ENCODE assay signal across 8 cellular contexts in genomic region chr12:2794261-2794735, GRCh38. TPM values are rescaled to one million over a fixed set of nuclear protein-coding genes. Genes with fewer than 3 reads are reported as not detected.
DNase-seq lines count a peak whose midpoint lies in the region; ATAC-seq, FAIRE-seq and TF ChIP-seq lines count a peak whose summit lies in the region.

No MANE protein-coding gene starts in this region.

- no peaks in the 10 kb centered on the region for H3K9me3 ChIP-seq in SK-N-MC (ENCODE audit: low read depth, low read length)
- no peaks in the 10 kb centered on the region for H3K9me3 ChIP-seq in HepG2 (ENCODE audit: low read length)

- no peak for TF ChIP-seq RAD21 in HepG2 (CRISPR knock-in tag; IDR thresholded peaks at IDR 0.05)

- no peak for TF ChIP-seq CTCF in coronary artery (IDR thresholded peaks at IDR 0.05)
- no peak for TF ChIP-seq CTCF in HepG2 (CRISPR knock-in tag; IDR thresholded peaks at IDR 0.05)

- 0 out of 2 replicates have a peak, but pooled peaks cover 4% of the 10 kb centered on the region for H4K20me1 ChIP-seq in HepG2 (ENCODE audit: insufficient read depth, low read length)

- ATAC-seq in GM21717 (IDR thresholded peaks at IDR 0.05; ENCODE audit: unreplicated experiment) (peak; percentile 2), HepG2 (no peak)

- peaks cover 43% of the 10 kb centered on the region for H3K4me1 ChIP-seq in HepG2 (ENCODE audit: insufficient read depth, low read length)

- DNase-seq in AG08395 (ENCODE audit: low spot score): peak; percentile 68
- DNase-seq in SK-N-MC (ENCODE audit: low read depth, low spot score): no peak
- DNase-seq in coronary artery (ENCODE audit: low spot score): peak; percentile 83
- DNase-seq in HepG2 (ENCODE audit: low spot score): no peak
- peak in 2 of 3 experiments; percentile 19 to 23 for DNase-seq in stimulated activated CD4-positive, alpha-beta T cell treated with anti-CD3 and anti-CD28 coated beads, TNF-alpha, amount 100 ng/mL, for 24 hours (ENCODE audit: low read depth in 3 of 3)
- no peak for DNase-seq in MV-4-11 (lab: John Stamatoyannopoulos, UW)
- no peak for DNase-seq in SW480 (ENCODE audit: low spot score)

- BruUV-seq in HepG2 (replicated peaks; lab: Mats Ljungman, UMichigan): no TSS peak

- POLR2A ChIA-PET in HepG2 (lab: Yijun Ruan, JAX): no interaction called here

- peak overlapping the region; percentile 92 for H3K4me3 ChIP-seq in SK-N-MC
- H3K4me3 ChIP-seq in coronary artery: peak overlapping the region; percentile 80
- H3K4me3 ChIP-seq in HepG2 (replicated peaks in 1 of 3; ENCODE audit: insufficient read depth in 1 of 3, low read depth in 2 of 3, low read length in 3 of 3): peak overlapping the region in 1 of 3 experiments; percentile 81; a peak in 2 of 6 replicates

- intact Hi-C loops in HepG2 (cut with micrococcal nuclease; ENCODE audit: unreplicated experiment): no loop called here

- no peak overlapping the region for H2AFZ ChIP-seq in HepG2 (ENCODE audit: low read length)

- in situ Hi-C loops in HepG2 (cut with HindIII; ENCODE audit: extremely low pct_ligation_motif_present, low pct_unique_long_range_greater_than_20kb): no loop called here

- FAIRE-seq in HepG2 (lab: Jason Lieb, UNC): no peak

- H3K36me3 ChIP-seq in SK-N-MC (ENCODE audit: insufficient read depth, low read length) (peaks cover 32% of the 10 kb centered on the region), HepG2 (replicated peaks in 1 of 2; ENCODE audit: control insufficient read depth in 1 of 2, insufficient read depth in 2 of 2, low read length in 2 of 2) (peaks cover 16 to 27% of the 10 kb centered on the region in 2 experiments)

- H3K4me2 ChIP-seq in HepG2 (ENCODE audit: low read depth, low read length): no peak overlapping the region; the same call in 1 of the 2 replicates

- TF ChIP-seq EP300 in HepG2 (IDR thresholded peaks at IDR 0.05; ENCODE audit: low read depth in 2 of 2, low read length in 2 of 2) (no peak), HepG2 (CRISPR knock-in tag; IDR thresholded peaks at IDR 0.05; ENCODE audit: borderline replicate concordance) (no peak)

- 95% methylated on average over 43 of the region's 43 CpGs for WGBS in HepG2 (ENCODE audit: low lambda C conversion rate)

- H3K27me3 ChIP-seq in HepG2 (ENCODE audit: control insufficient read depth in 1 of 2, insufficient read depth in 2 of 2, low read length in 2 of 2): no peaks in the 10 kb centered on the region

- TF ChIP-seq POLR2A in HepG2 (IDR thresholded peaks at IDR 0.05; ENCODE audit: insufficient read depth in 1 of 2, low read depth in 2 of 2, low read length in 2 of 2): no peak

- no peak overlapping the region for H3K9ac ChIP-seq in SK-N-MC (ENCODE audit: insufficient read length)
- H3K9ac ChIP-seq in HepG2 (ENCODE audit: insufficient read depth, low read depth, low read length): no peak overlapping the region

- no peak overlapping the region for H3K27ac ChIP-seq in SK-N-MC
- H3K27ac ChIP-seq in coronary artery: peak overlapping the region; percentile 82 to 85
- no peak overlapping the region for H3K27ac ChIP-seq in HepG2 (ENCODE audit: extremely low read length, insufficient read depth, low read length)

- CTCF ChIA-PET in HepG2 (lab: Yijun Ruan, JAX; ENCODE audit: low intra/inter-chr PET ratio, low total read pairs): interaction anchor here (0.6 kb wide), 1 partner anchor 54 kb away, joined by 3 read pairs; no protein-coding TSS in a partner anchor

- H3K79me2 ChIP-seq in HepG2 (ENCODE audit: insufficient read depth, low read length): peaks cover 16% of the 10 kb centered on the region

TF ChIP-seq in HepG2, 621 proteins besides CTCF, POLR2A, EP300 and RAD21 (continues in another document):
- no peak for TF ChIP-seq SP140L (CRISPR knock-in tag; IDR thresholded peaks at IDR 0.05; ENCODE audit: borderline replicate concordance)

RNA-seq across cellular contexts. Expression of gene FKBP4, which starts 0.5 kb away (rescaled TPM):
- 66.1 and 76.3 TPM in 2 replicates for total RNA-seq in HepG2 (2016; rRNA removed; fragmentation: Illumina TruSeq; extraction: Trizol)
- total RNA-seq in HepG2 (2016; cell fraction: cytosol; rRNA removed; fragmentation: Illumina TruSeq; extraction: Trizol; ENCODE audit: low read depth): 13.5 and 13.7 TPM in 2 replicates
- total RNA-seq in HepG2 (2016; cell fraction: insoluble cytoplasmic fraction; rRNA removed; fragmentation: Illumina TruSeq; extraction: Trizol): 68.8 and 76.9 TPM in 2 replicates
- 26.7 and 27.9 TPM in 2 replicates for total RNA-seq in HepG2 (2016; cell fraction: membrane; rRNA removed; fragmentation: Illumina TruSeq; extraction: Trizol)
- total RNA-seq in HepG2 (2016; cell fraction: nucleus; rRNA removed; fragmentation: Illumina TruSeq; extraction: Trizol): 36.1 and 39.5 TPM in 2 replicates
- polyA plus RNA-seq in HepG2 (2011; rRNA removed): 25.7 and 29.6 TPM in 2 replicates
- 25.3 and 30.2 TPM in 2 replicates for polyA plus RNA-seq in HepG2 (2011; cell fraction: cytosol; rRNA removed)
- polyA plus RNA-seq in HepG2 (2011; cell fraction: nucleus; rRNA removed): 27.1 and 32.0 TPM in 2 replicates
- 47.4 and 61.8 TPM in 2 replicates for polyA plus RNA-seq in HepG2 (2012)
- polyA plus RNA-seq in HepG2 (2016; cell fraction: cytosol; fragmentation: Illumina TruSeq; extraction: Trizol; ENCODE audit: low read depth): 10.6 TPM in 2 replicates
- 78.0 and 86.0 TPM in 2 replicates for polyA plus RNA-seq in HepG2 (2016; cell fraction: insoluble cytoplasmic fraction; fragmentation: Illumina TruSeq; extraction: Trizol; ENCODE audit: low read depth)
- polyA plus RNA-seq in HepG2 (2016; cell fraction: membrane; fragmentation: Illumina TruSeq; extraction: Trizol; ENCODE audit: low read depth): 15.7 and 16.7 TPM in 2 replicates
- 50.3 and 52.7 TPM in 2 replicates for polyA plus RNA-seq in HepG2 (2016; cell fraction: nucleus; fragmentation: Illumina TruSeq; extraction: Trizol; ENCODE audit: insufficient read depth, low read depth)
- polyA minus RNA-seq in HepG2 (2011; rRNA and poly(A)+ RNA removed; ENCODE audit: low replicate concordance): 40.3 and 144 TPM in 2 replicates
- polyA minus RNA-seq in HepG2 (2011; cell fraction: cytosol; rRNA and poly(A)+ RNA removed): 26.7 and 28.6 TPM in 2 replicates
- 30.3 and 49.1 TPM in 2 replicates for polyA minus RNA-seq in HepG2 (2011; cell fraction: nucleus; rRNA and poly(A)+ RNA removed)

RNA-seq across cellular contexts. Expression of gene ITFG2, which starts 18.2 kb away (rescaled TPM):
- total RNA-seq in HepG2 (2016; rRNA removed; fragmentation: Illumina TruSeq; extraction: Trizol): 8.9 and 15.5 TPM in 2 replicates
- 20.0 and 20.3 TPM in 2 replicates for total RNA-seq in HepG2 (2016; cell fraction: cytosol; rRNA removed; fragmentation: Illumina TruSeq; extraction: Trizol; ENCODE audit: low read depth)
- total RNA-seq in HepG2 (2016; cell fraction: insoluble cytoplasmic fraction; rRNA removed; fragmentation: Illumina TruSeq; extraction: Trizol): 7.9 and 16.4 TPM in 2 replicates
- 10.7 and 12.0 TPM in 2 replicates for total RNA-seq in HepG2 (2016; cell fraction: membrane; rRNA removed; fragmentation: Illumina TruSeq; extraction: Trizol)
- total RNA-seq in HepG2 (2016; cell fraction: nucleus; rRNA removed; fragmentation: Illumina TruSeq; extraction: Trizol): 31.2 and 38.8 TPM in 2 replicates
- polyA plus RNA-seq in HepG2 (2011; rRNA removed): 12.5 and 14.8 TPM in 2 replicates
- 4.1 and 7.2 TPM in 2 replicates for polyA plus RNA-seq in HepG2 (2011; cell fraction: cytosol; rRNA removed)
- polyA plus RNA-seq in HepG2 (2011; cell fraction: nucleus; rRNA removed): 41.4 and 42.8 TPM in 2 replicates
- polyA plus RNA-seq in HepG2 (2012): 11.5 and 16.2 TPM in 2 replicates
- 2.4 and 2.5 TPM in 2 replicates for polyA plus RNA-seq in HepG2 (2016; cell fraction: cytosol; fragmentation: Illumina TruSeq; extraction: Trizol; ENCODE audit: low read depth)
- 7.9 TPM in 2 replicates for polyA plus RNA-seq in HepG2 (2016; cell fraction: insoluble cytoplasmic fraction; fragmentation: Illumina TruSeq; extraction: Trizol; ENCODE audit: low read depth)
- 3.1 and 4.4 TPM in 2 replicates for polyA plus RNA-seq in HepG2 (2016; cell fraction: membrane; fragmentation: Illumina TruSeq; extraction: Trizol; ENCODE audit: low read depth)
- 63.9 and 69.9 TPM in 2 replicates for polyA plus RNA-seq in HepG2 (2016; cell fraction: nucleus; fragmentation: Illumina TruSeq; extraction: Trizol; ENCODE audit: insufficient read depth, low read depth)
- 49.0 and 83.1 TPM in 2 replicates for polyA minus RNA-seq in HepG2 (2011; rRNA and poly(A)+ RNA removed; ENCODE audit: low replicate concordance)
- polyA minus RNA-seq in HepG2 (2011; cell fraction: cytosol; rRNA and poly(A)+ RNA removed): 9.7 and 14.4 TPM in 2 replicates
- polyA minus RNA-seq in HepG2 (2011; cell fraction: nucleus; rRNA and poly(A)+ RNA removed): 66.3 and 69.5 TPM in 2 replicates

RNA-seq across cellular contexts. Expression of gene NRIP2, which starts 40.5 kb away (rescaled TPM):
- total RNA-seq in HepG2 (2016; rRNA removed; fragmentation: Illumina TruSeq; extraction: Trizol): not detected in 2 replicates
- total RNA-seq in HepG2 (2016; cell fraction: cytosol; rRNA removed; fragmentation: Illumina TruSeq; extraction: Trizol; ENCODE audit: low read depth): not detected in 2 replicates
- not detected in 2 replicates for total RNA-seq in HepG2 (2016; cell fraction: insoluble cytoplasmic fraction; rRNA removed; fragmentation: Illumina TruSeq; extraction: Trizol)
- not detected in 2 replicates for total RNA-seq in HepG2 (2016; cell fraction: membrane; rRNA removed; fragmentation: Illumina TruSeq; extraction: Trizol)
- not detected in 2 replicates for total RNA-seq in HepG2 (2016; cell fraction: nucleus; rRNA removed; fragmentation: Illumina TruSeq; extraction: Trizol)
- not detected in 2 replicates for polyA plus RNA-seq in HepG2 (2011; rRNA removed)
- polyA plus RNA-seq in HepG2 (2011; cell fraction: cytosol; rRNA removed): not detected in 2 replicates
- polyA plus RNA-seq in HepG2 (2011; cell fraction: nucleus; rRNA removed): not detected in 2 replicates
- 0.15 and 0.25 TPM in 2 replicates for polyA plus RNA-seq in HepG2 (2012)
- polyA plus RNA-seq in HepG2 (2016; cell fraction: cytosol; fragmentation: Illumina TruSeq; extraction: Trizol; ENCODE audit: low read depth): not detected in 2 replicates
- polyA plus RNA-seq in HepG2 (2016; cell fraction: insoluble cytoplasmic fraction; fragmentation: Illumina TruSeq; extraction: Trizol; ENCODE audit: low read depth): not detected in 2 replicates
- polyA plus RNA-seq in HepG2 (2016; cell fraction: membrane; fragmentation: Illumina TruSeq; extraction: Trizol; ENCODE audit: low read depth): not detected in 2 replicates
- polyA plus RNA-seq in HepG2 (2016; cell fraction: nucleus; fragmentation: Illumina TruSeq; extraction: Trizol; ENCODE audit: insufficient read depth, low read depth): not detected in 2 replicates
- polyA minus RNA-seq in HepG2 (2011; rRNA and poly(A)+ RNA removed; ENCODE audit: low replicate concordance): not detected in 2 replicates
- polyA minus RNA-seq in HepG2 (2011; cell fraction: cytosol; rRNA and poly(A)+ RNA removed): not detected in 2 replicates
- not detected in 2 replicates for polyA minus RNA-seq in HepG2 (2011; cell fraction: nucleus; rRNA and poly(A)+ RNA removed)

Comparison
In these comparisons a context has a peak if more than half of its experiments do, and no peak if none do; other contexts are left out.
1. DNase-seq: peak in AG08395 (single experiment), coronary artery (single experiment) and stimulated activated CD4-positive, alpha-beta T cell treated with anti-CD3 and anti-CD28 coated beads, TNF-alpha, amount 100 ng/mL, for 24 hours (2 of 3); none in SK-N-MC (single experiment), HepG2 (single experiment), MV-4-11 (single experiment) and SW480 (single experiment).
2. H3K27ac ChIP-seq: peak in coronary artery (2 of 2); none in SK-N-MC (single experiment) and HepG2 (single experiment).